8 cellular contexts compared by ENCODE assay signal in the genomic region with DNA sequence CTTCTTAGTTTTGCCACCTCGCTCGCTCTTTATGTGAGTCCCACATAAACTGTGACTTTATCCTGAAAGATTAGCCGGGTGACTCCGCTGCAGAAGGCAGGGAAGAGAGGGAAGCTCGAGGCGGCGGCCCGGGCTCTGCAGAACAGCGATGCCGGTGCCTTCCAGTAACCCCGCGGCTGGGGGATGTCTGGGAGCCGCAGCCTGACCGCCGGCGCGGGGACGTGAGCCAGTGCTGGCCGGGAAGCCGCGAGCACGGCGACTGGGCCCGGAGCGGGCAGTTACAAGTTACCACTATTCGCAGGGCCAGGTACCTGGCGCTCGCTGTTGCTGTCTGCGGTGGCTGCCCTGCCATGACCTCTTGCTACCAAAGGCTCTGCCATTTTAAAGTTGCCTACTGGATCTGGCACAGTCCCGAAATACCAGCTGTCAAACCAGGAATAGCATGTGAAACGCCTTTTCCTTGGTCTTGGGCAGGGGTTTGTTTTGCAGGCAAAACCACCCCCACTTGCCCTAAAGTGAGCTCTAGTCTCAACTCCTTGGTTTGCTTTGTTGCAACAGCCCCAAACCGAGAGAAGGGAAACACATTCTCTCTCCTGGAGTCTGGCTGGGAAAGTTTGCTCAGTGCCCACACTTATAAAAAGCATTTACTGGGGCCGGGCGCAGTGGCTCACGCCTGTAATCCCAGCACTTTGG.
DNase-seq lines count a peak whose midpoint lies in the region; ATAC-seq and TF ChIP-seq lines count a peak whose summit lies in the region.

No MANE protein-coding gene starts in this region.

- TF ChIP-seq POLR2A in erythroblast (IDR thresholded peaks at IDR 0.05; ENCODE audit: low read length), result no peak

- ATAC-seq in mucosa of descending colon (no peak), HG02678 (IDR thresholded peaks at IDR 0.05; ENCODE audit: unreplicated experiment) (no peak)

- no peak for TF ChIP-seq CTCF in mucosa of descending colon (IDR thresholded peaks at IDR 0.05)
- no peak for TF ChIP-seq CTCF in type B pancreatic cell (conservative IDR thresholded peaks at IDR 0.05)

- H3K9me3 Mint-ChIP-seq in type B pancreatic cell, result no peaks in the 10 kb centered on the region

- peaks cover 15% of the 10 kb centered on the region for H3K36me3 Mint-ChIP-seq in type B pancreatic cell

- peak overlapping the region; percentile 87 for H3K27ac Mint-ChIP-seq in type B pancreatic cell

- peak overlapping the region; percentile 95 for H3K4me3 Mint-ChIP-seq in type B pancreatic cell

- no peak overlapping the region for H3K4me3 ChIP-seq in mucosa of descending colon

- H3K4me1 Mint-ChIP-seq in type B pancreatic cell (ENCODE audit: unreplicated experiment), result peaks cover 42% of the 10 kb centered on the region

- H3K27me3 Mint-ChIP-seq in type B pancreatic cell, result peaks cover 37% of the 10 kb centered on the region

- H3K36me3 ChIP-seq in mucosa of descending colon (ENCODE audit: low read depth), result no peaks in the 10 kb centered on the region

- in situ Hi-C loops in SK-MEL-5 (cut with HindIII; ENCODE audit: low pct_unique_long_range_greater_than_20kb, low sequenced_read_pairs), result no loop called here

- DNase-seq in COLO668 (lab: John Stamatoyannopoulos, UW; ENCODE audit: unreplicated experiment) (peak; percentile 7), SK-MEL-5 (ENCODE audit: low read depth, low spot score) (peak; percentile 46), erythroblast (lab: John Stamatoyannopoulos, UW) (peak; percentile 59 to 63), mucosa of descending colon (peak; percentile 35 to 67 (median 60)), type B pancreatic cell (ENCODE audit: extremely low spot score, unreplicated experiment) (no peak), SKM-1 treated with dmso at 0.1 percent for 144 hours (lab: John Stamatoyannopoulos, UW; ENCODE audit: unreplicated experiment) (no peak), NCI-H2107 (lab: John Stamatoyannopoulos, UW) (no peak)

- intact Hi-C loops in mucosa of descending colon (cut with DNase I, micrococcal nuclease), result loop anchor here (5.0 to 10.0 kb wide), 4 partner anchors 466 to 768 kb away; no protein-coding TSS in a partner anchor

- no peaks in the 10 kb centered on the region for H3K9me3 ChIP-seq in mucosa of descending colon

- H3K4me1 ChIP-seq in mucosa of descending colon (ENCODE audit: low read depth), result peaks cover 4% of the 10 kb centered on the region

Comparison
In these comparisons a context has a peak if more than half of its experiments do, and no peak if none do; other contexts are left out.
1. DNase-seq: peak in COLO668 (single experiment), SK-MEL-5 (single experiment), erythroblast (2 of 2) and mucosa of descending colon (3 of 3); none in type B pancreatic cell (single experiment), SKM-1 treated with dmso at 0.1 percent for 144 hours (single experiment) and NCI-H2107 (single experiment).